In genomic region chr3:169383770-169384169, GRCh38 we compare ENCODE assay signal across 14 cellular contexts.
DNase-seq lines count a peak whose midpoint lies in the region; ATAC-seq and TF ChIP-seq lines count a peak whose summit lies in the region.
"Had no signal": no experiment of that assay in that cellular context is flagged by ENCODE, and none has a peak within 500 bp of the region (broad histone marks: within the 10 kb centered on the region; RNA-seq: fewer than 3 reads in every experiment).

No MANE protein-coding gene starts in this region.

- POLR2A ChIA-PET in MCF 10A (lab: Yijun Ruan, JAX), result interaction anchor here (0.6 kb wide), 1 partner anchor 72 kb away, joined by 3 read pairs; no protein-coding TSS in a partner anchor

- no peaks in the 10 kb centered on the region for H3K79me2 ChIP-seq in mammary epithelial cell (ENCODE audit: insufficient read depth, low read length)

- H3K36me3 ChIP-seq in mammary epithelial cell (ENCODE audit: insufficient read depth, low read length), result no peaks in the 10 kb centered on the region
- H3K36me3 ChIP-seq: BLaER1 treated with 17β-estradiol and CSF1 and Interleukin-3, amounts not matched to agents 10 nM and 100 nM had no signal

- dilution Hi-C loops in mammary epithelial cell (cut with HindIII; ENCODE audit: low sequenced_read_pairs), result no loop called here

- H3K27ac Mint-ChIP-seq in MCF 10A (ENCODE audit: low read depth, unreplicated experiment) (no peak overlapping the region), progenitor cell of endocrine pancreas (peak overlapping the region; percentile 15)
- H3K27ac Mint-ChIP-seq: GM23338 had no signal

- CTCF ChIA-PET in MCF 10A (lab: Yijun Ruan, JAX) (interaction anchor here (0.6 to 1.0 kb wide), 2 partner anchors 31 to 342 kb away, joined by 3 read pairs; no protein-coding TSS in a partner anchor), mammary epithelial cell (lab: Charles Lee; ENCODE audit: low non-redundant PET) (no interaction called here)

- no peak overlapping the region for H3K9ac ChIP-seq in mammary epithelial cell (ENCODE audit: insufficient read depth, low read length)
- H3K9ac ChIP-seq: BLaER1 treated with 17β-estradiol and CSF1 and Interleukin-3, amounts not matched to agents 10 nM and 100 nM had no signal

- ATAC-seq in GM21390 (IDR thresholded peaks at IDR 0.05; ENCODE audit: unreplicated experiment), result no peak
- no peak for ATAC-seq in Right ventricle myocardium superior (ENCODE audit: poor library complexity)
- ATAC-seq: GM12878, GM23338 had no signal

- H3K4me3 ChIP-seq in mammary epithelial cell (replicated peaks in 1 of 3; ENCODE audit: insufficient read depth in 1 of 3, low read depth in 2 of 3, low read length in 3 of 3), result no peak overlapping the region
- H3K4me3 ChIP-seq in epithelial cell of esophagus (ENCODE audit: low read length), result no peak overlapping the region
- H3K4me3 ChIP-seq: BLaER1 treated with 17β-estradiol and CSF1 and Interleukin-3, amounts not matched to agents 10 nM and 100 nM; GM12878; GM23338 had no signal

- intact Hi-C loops in MCF 10A (cut with micrococcal nuclease) (no loop called here), mammary epithelial cell (cut with micrococcal nuclease) (no loop called here), Right ventricle myocardium superior (cut with DNase I) (no loop called here)

- no peak overlapping the region for H2AFZ ChIP-seq in mammary epithelial cell (ENCODE audit: low read depth, low read length)
- H2AFZ ChIP-seq: GM23338 had no signal

- H3K9me3 ChIP-seq in mammary epithelial cell (replicated peaks; ENCODE audit: insufficient read depth, low read length), result no peaks in the 10 kb centered on the region
- H3K9me3 ChIP-seq: BLaER1 treated with 17β-estradiol and CSF1 and Interleukin-3, amounts not matched to agents 10 nM and 100 nM had no signal

- H3K9me3 Mint-ChIP-seq in MCF 10A (ENCODE audit: unreplicated experiment) (no peaks in the 10 kb centered on the region), progenitor cell of endocrine pancreas (ENCODE audit: low read depth) (no peaks in the 10 kb centered on the region)
- H3K9me3 Mint-ChIP-seq: GM23338 had no signal

- H3K4me1 Mint-ChIP-seq in MCF 10A (ENCODE audit: insufficient read depth, unreplicated experiment), result no peaks in the 10 kb centered on the region
- peaks cover 59% of the 10 kb centered on the region for H3K4me1 Mint-ChIP-seq in progenitor cell of endocrine pancreas (ENCODE audit: low read depth)
- H3K4me1 Mint-ChIP-seq: CD4-positive, CD25-positive, alpha-beta regulatory T cell had no signal

- H3K4me3 Mint-ChIP-seq in MCF 10A (ENCODE audit: unreplicated experiment) (no peak overlapping the region), progenitor cell of endocrine pancreas (ENCODE audit: low read depth) (no peak overlapping the region)
- H3K4me3 Mint-ChIP-seq: CD4-positive, CD25-positive, alpha-beta regulatory T cell; GM23338 had no signal

- no peak overlapping the region for H3K27ac ChIP-seq in mammary epithelial cell (ENCODE audit: insufficient read depth, low read depth, low read length)
- H3K27ac ChIP-seq: BLaER1 treated with 17β-estradiol and CSF1 and Interleukin-3, amounts not matched to agents 10 nM and 100 nM had no signal

- 94% methylated on average over 3 of the region's 3 CpGs for WGBS in mammary epithelial cell (ENCODE audit: low coverage, missing lambda C conversion rate)

- H3K36me3 Mint-ChIP-seq in MCF 10A (ENCODE audit: insufficient read depth, unreplicated experiment), result no peaks in the 10 kb centered on the region
- H3K36me3 Mint-ChIP-seq in progenitor cell of endocrine pancreas (ENCODE audit: insufficient read depth), result peaks cover 29% of the 10 kb centered on the region
- H3K36me3 Mint-ChIP-seq: CD4-positive, CD25-positive, alpha-beta regulatory T cell had no signal

- H3K4me1 ChIP-seq in mammary epithelial cell (ENCODE audit: insufficient read depth, low read length), result no peaks in the 10 kb centered on the region

- no peaks in the 10 kb centered on the region for H3K27me3 ChIP-seq in mammary epithelial cell (ENCODE audit: insufficient read depth, low read length)
- H3K27me3 ChIP-seq: BLaER1 treated with 17β-estradiol and CSF1 and Interleukin-3, amounts not matched to agents 10 nM and 100 nM had no signal

- H4K20me1 ChIP-seq in mammary epithelial cell (ENCODE audit: insufficient read depth, low read length), result no peaks in the 10 kb centered on the region
- H4K20me1 ChIP-seq: BLaER1 treated with 17β-estradiol and CSF1 and Interleukin-3, amounts not matched to agents 10 nM and 100 nM had no signal

- BruUV-seq in MCF 10A (replicated peaks; lab: Mats Ljungman, UMichigan) (no TSS peak), mammary epithelial cell (replicated peaks; lab: Mats Ljungman, UMichigan) (no TSS peak)

- no peak overlapping the region for H3K4me2 ChIP-seq in mammary epithelial cell (ENCODE audit: insufficient read depth, low read depth, low read length)
- H3K4me2 ChIP-seq: BLaER1 treated with 17β-estradiol and CSF1 and Interleukin-3, amounts not matched to agents 10 nM and 100 nM; GM23338 had no signal

- H3K27me3 Mint-ChIP-seq in MCF 10A (ENCODE audit: insufficient read depth, unreplicated experiment) (no peaks in the 10 kb centered on the region), progenitor cell of endocrine pancreas (no peaks in the 10 kb centered on the region)

- TF ChIP-seq CTCF in MCF 10A (IDR thresholded peaks at IDR 0.05; ENCODE audit: unreplicated experiment) (no peak), mammary epithelial cell (conservative IDR thresholded peaks at IDR 0.05 in 1 of 2, IDR thresholded peaks at IDR 0.05 in 1 of 2; ENCODE audit: extremely low read depth in 1 of 2, insufficient read depth in 1 of 2, low read depth in 1 of 2, low read length in 2 of 2) (no peak), epithelial cell of esophagus (IDR thresholded peaks at IDR 0.05; ENCODE audit: insufficient read depth, low read depth, low read length, missing control alignments) (no peak), progenitor cell of endocrine pancreas (IDR thresholded peaks at IDR 0.05; ENCODE audit: unreplicated experiment) (no peak)

- DNase-seq in MCF 10A (ENCODE audit: unreplicated experiment), result peak; percentile 40
- DNase-seq in mammary epithelial cell, result no peak
- peak; percentile 43 for DNase-seq in epithelial cell of esophagus (ENCODE audit: low read depth)
- no peak for DNase-seq in progenitor cell of endocrine pancreas (ENCODE audit: low spot score, unreplicated experiment)
- no peak for DNase-seq in NAMALWA (ENCODE audit: low spot score)
- no peak for DNase-seq in Right ventricle myocardium superior
- DNase-seq: ACHN; CD4-positive, CD25-positive, alpha-beta regulatory T cell; DMS79; H7 had no signal

- in situ Hi-C loops in mammary epithelial cell (cut with MboI; ENCODE audit: low sequenced_read_pairs in 2 of 2), result no loop called here

Comparison
In these comparisons a context has a peak if more than half of its experiments do, and no peak if none do; other contexts are left out.
1. DNase-seq: peak in MCF 10A (single experiment) and epithelial cell of esophagus (single experiment); none in mammary epithelial cell (single experiment), progenitor cell of endocrine pancreas (single experiment), NAMALWA (single experiment) and Right ventricle myocardium superior (single experiment).